Comparison of ENCODE assay signal across 18 cellular contexts in the genomic region with DNA sequence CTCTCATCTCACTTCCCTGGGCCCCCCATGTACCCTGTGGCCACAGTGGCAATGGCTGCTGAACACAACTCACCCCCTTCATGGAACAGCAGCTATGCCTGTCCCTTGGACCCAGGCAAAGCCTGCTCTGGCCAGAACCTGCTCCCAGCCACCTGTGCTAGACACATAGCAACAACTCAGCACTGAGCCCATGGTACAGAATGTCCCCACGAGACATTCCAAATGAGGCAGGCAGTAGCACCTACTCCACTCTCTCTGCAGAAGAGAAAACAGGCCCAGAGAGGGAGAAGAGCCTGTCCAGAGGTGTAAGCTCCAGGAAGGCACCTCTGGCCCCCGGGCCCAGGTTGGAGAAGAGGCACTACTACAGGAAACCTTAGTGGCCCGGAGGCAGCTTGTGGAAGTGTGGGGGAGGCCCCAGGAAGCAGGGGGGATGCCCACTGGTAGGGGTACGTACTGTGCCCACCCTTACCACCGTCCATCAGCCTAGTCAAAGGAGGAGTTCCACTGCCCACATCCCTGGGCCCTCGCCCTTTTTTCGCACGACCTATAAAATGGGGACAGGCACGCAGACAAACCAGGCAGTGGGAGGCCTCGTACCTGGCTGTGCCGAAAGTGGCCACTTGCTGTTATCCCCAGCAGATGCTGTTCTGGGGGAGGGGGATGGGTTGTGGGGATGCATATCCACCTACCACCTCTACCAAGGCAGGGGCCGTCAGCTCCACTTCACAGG.
A peak's percentile ranks its signal among the peaks of the same experiment; 100 is the strongest.
DNase-seq lines count a peak whose midpoint lies in the region; ATAC-seq and TF ChIP-seq lines count a peak whose summit lies in the region.
"Had no signal": no experiment of that assay in that cellular context is flagged by ENCODE, and none has a peak within 500 bp of the region (broad histone marks: within the 10 kb centered on the region; RNA-seq: fewer than 3 reads in every experiment).

No MANE protein-coding gene starts in this region.

- H3K36me3 Mint-ChIP-seq in activated naive CD4-positive, alpha-beta T cell treated with anti-CD3 and anti-CD28 coated beads for 36 hours (ENCODE audit: low read depth), result peaks cover 3% of the 10 kb centered on the region
- peaks cover 48% of the 10 kb centered on the region for H3K36me3 Mint-ChIP-seq in endodermal cell (ENCODE audit: low read depth)

- H3K27me3 Mint-ChIP-seq in activated naive CD4-positive, alpha-beta T cell treated with anti-CD3 and anti-CD28 coated beads for 36 hours (ENCODE audit: low read depth), result no peaks in the 10 kb centered on the region
- no peaks in the 10 kb centered on the region for H3K27me3 Mint-ChIP-seq in endodermal cell (ENCODE audit: insufficient read depth)

- 93 to 97% methylated on average over 6 to 12 of the region's 12 CpGs for WGBS in endodermal cell (ENCODE audit: insufficient coverage in 1 of 2, insufficient read length in 1 of 2), 2 experiments
- WGBS in sigmoid colon, 2 donors, result 85% methylated on average over 12 of the region's 12 CpGs

- no peak for TF ChIP-seq EP300 in sigmoid colon (IDR thresholded peaks at IDR 0.05)

- no peaks in the 10 kb centered on the region for H3K9me3 ChIP-seq in endodermal cell (ENCODE audit: control insufficient read depth, low read length)
- no peaks in the 10 kb centered on the region for H3K9me3 ChIP-seq in sigmoid colon
- H3K9me3 ChIP-seq: heart right ventricle, upper lobe of left lung had no signal

- no peak overlapping the region for H3K4me3 ChIP-seq in endodermal cell (ENCODE audit: low read length)
- no peak overlapping the region for H3K4me3 ChIP-seq in sigmoid colon
- H3K4me3 ChIP-seq: heart right ventricle, PC-9, smooth muscle cell, upper lobe of left lung had no signal

- TF ChIP-seq CTCF in RWPE1 (conservative IDR thresholded peaks at IDR 0.05; ENCODE audit: low read depth) (no peak), endodermal cell (conservative IDR thresholded peaks at IDR 0.05) (no peak), sigmoid colon (IDR thresholded peaks at IDR 0.05) (no peak)

- H3K27ac Mint-ChIP-seq in activated naive CD4-positive, alpha-beta T cell treated with anti-CD3 and anti-CD28 coated beads for 36 hours, result peak overlapping the region; percentile 16
- H3K27ac Mint-ChIP-seq in endodermal cell, result peak overlapping the region; percentile 74

- DNase-seq in activated naive CD4-positive, alpha-beta T cell treated with anti-CD3 and anti-CD28 coated beads for 36 hours, result no peak
- no peak for DNase-seq in activated naive CD4-positive, alpha-beta T cell treated with anti-CD3 and anti-CD28 coated beads, Interleukin-2, amount 50 U/mL, for 16 hours
- no peak for DNase-seq in RWPE1 (ENCODE audit: low spot score)
- no peak for DNase-seq in endodermal cell
- peak; percentile 64 for DNase-seq in sigmoid colon
- DNase-seq in NCI-H146 treated with DMSO at 0.1 percent for 48 hours (lab: John Stamatoyannopoulos, UW; ENCODE audit: unreplicated experiment), result no peak
- no peak for DNase-seq in stimulated activated CD4-positive, alpha-beta T cell treated with anti-CD3 and anti-CD28 coated beads, Interleukin-15, amount 100 ng/mL, for 24 hours
- DNase-seq: heart right ventricle, midbrain, NCI-H1105, NCI-H748 treated with DMSO at 0.1 percent for 48 hours, PC-9 had no signal

- TF ChIP-seq POLR2A in sigmoid colon (IDR thresholded peaks at IDR 0.05), result no peak

- no peak overlapping the region for H3K9ac ChIP-seq in endodermal cell (ENCODE audit: extremely low read depth, low read length, poor library complexity, severe bottlenecking)
- H3K9ac ChIP-seq: parathyroid adenoma had no signal

- no peak for ATAC-seq in GM19452 (IDR thresholded peaks at IDR 0.05; ENCODE audit: unreplicated experiment)
- ATAC-seq: heart right ventricle, SK-N-SH treated with all-trans-retinoic acid at 6 μM for 48 hours had no signal

- intact Hi-C loops in activated naive CD4-positive, alpha-beta T cell treated with anti-CD3 and anti-CD28 coated beads for 36 hours (cut with micrococcal nuclease), result no loop called here
- intact Hi-C loops in sigmoid colon (cut with DNase I), result no loop called here

- peaks cover 3% of the 10 kb centered on the region for H3K4me1 Mint-ChIP-seq in activated naive CD4-positive, alpha-beta T cell treated with anti-CD3 and anti-CD28 coated beads for 36 hours (ENCODE audit: low read depth)
- H3K4me1 Mint-ChIP-seq in endodermal cell, result peaks cover 15% of the 10 kb centered on the region

- CTCF ChIA-PET in activated naive CD4-positive, alpha-beta T cell treated with anti-CD3 and anti-CD28 coated beads for 36 hours (lab: Charles Lee), result no interaction called here
- CTCF ChIA-PET in RWPE1 (lab: Yijun Ruan, JAX), result interaction anchor here (0.5 to 0.6 kb wide), 4 partner anchors 8 to 1984 kb away, joined by 3 to 5 read pairs (median 3); no protein-coding TSS in a partner anchor

- H3K4me3 Mint-ChIP-seq in activated naive CD4-positive, alpha-beta T cell treated with anti-CD3 and anti-CD28 coated beads for 36 hours, result no peak overlapping the region
- H3K4me3 Mint-ChIP-seq in endodermal cell, result no peak overlapping the region
- H3K4me3 Mint-ChIP-seq: CD14-positive monocyte had no signal

- H3K4me1 ChIP-seq in endodermal cell (ENCODE audit: control insufficient read depth, insufficient read depth, low read length), result peaks cover 12% of the 10 kb centered on the region
- H3K4me1 ChIP-seq in sigmoid colon, result peaks cover 0 to 44% (median 39%) of the 10 kb centered on the region in 4 donors

- no peaks in the 10 kb centered on the region for H3K27me3 ChIP-seq in endodermal cell (ENCODE audit: control insufficient read depth, insufficient read depth, low read length, poor library complexity, severe bottlenecking)
- no peaks in the 10 kb centered on the region for H3K27me3 ChIP-seq in sigmoid colon
- H3K27me3 ChIP-seq: heart right ventricle, upper lobe of left lung had no signal

- no peaks in the 10 kb centered on the region for H3K9me3 Mint-ChIP-seq in activated naive CD4-positive, alpha-beta T cell treated with anti-CD3 and anti-CD28 coated beads for 36 hours
- H3K9me3 Mint-ChIP-seq in endodermal cell, result no peaks in the 10 kb centered on the region

- H3K36me3 ChIP-seq in endodermal cell (ENCODE audit: control insufficient read depth, insufficient read depth, low read length) (peaks cover 57% of the 10 kb centered on the region), sigmoid colon (peaks cover 17 to 53% (median 32%) of the 10 kb centered on the region in 4 donors)

- H3K27ac ChIP-seq in RWPE1 (0 out of 2 replicates have a peak overlapping the region, but pooled peaks have one; percentile 0), endodermal cell (ENCODE audit: low read depth, low read length) (no peak overlapping the region), sigmoid colon (no peak overlapping the region)
- H3K27ac ChIP-seq: heart right ventricle, parathyroid adenoma, PC-9, upper lobe of left lung had no signal

- POLR2A ChIA-PET in RWPE1 (lab: Yijun Ruan, JAX; ENCODE audit: low non-redundant PET), result no interaction called here
